In the genomic region with DNA sequence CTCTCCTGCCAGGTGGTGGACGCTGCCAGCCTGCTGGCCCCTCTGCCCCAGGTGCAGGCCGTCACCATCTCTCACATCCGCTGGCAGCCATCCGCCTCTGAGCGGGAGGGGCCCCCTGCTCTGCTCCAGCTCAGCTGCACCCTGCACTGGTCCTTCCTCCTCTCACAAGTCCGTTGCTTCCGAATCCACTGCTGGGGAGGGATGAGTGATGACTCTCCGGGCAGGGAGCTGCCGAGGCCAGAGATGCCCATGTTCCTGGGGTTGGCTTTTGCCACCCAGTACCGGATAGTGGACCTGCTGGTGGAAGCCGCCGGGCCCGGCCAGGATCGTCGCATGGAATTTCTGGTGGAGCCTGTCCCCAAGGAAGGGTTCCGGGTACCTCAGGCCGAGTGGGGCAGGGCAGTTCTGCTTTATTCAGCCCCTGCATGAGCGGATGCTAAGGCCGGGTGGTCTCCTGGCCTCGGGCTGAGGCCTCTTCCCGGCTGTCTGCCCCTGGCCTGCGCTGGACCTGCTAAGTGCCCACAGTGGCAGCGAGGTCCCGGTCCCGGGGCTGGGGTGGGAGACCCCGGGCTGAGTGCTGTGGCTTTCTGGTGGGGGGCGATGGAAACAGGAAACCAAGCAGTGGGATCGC, we compare ENCODE assay signal across 16 cellular contexts. TPM values are rescaled to one million over a fixed set of nuclear protein-coding genes. Genes with fewer than 3 reads are reported as not detected.
DNase-seq lines count a peak whose midpoint lies in the region; ATAC-seq, FAIRE-seq and TF ChIP-seq lines count a peak whose summit lies in the region.
"Had no signal": no experiment of that assay in that cellular context is flagged by ENCODE, and none has a peak within 500 bp of the region (broad histone marks: within the 10 kb centered on the region; RNA-seq: fewer than 3 reads in every experiment).

No MANE protein-coding gene starts in this region.

- POLR2A ChIA-PET in GM12878 (lab: Charles Lee), result no interaction called here

- peaks cover 3% of the 10 kb centered on the region; the same call in 1 of the 2 replicates for H4K20me1 ChIP-seq in GM12878 (ENCODE audit: control insufficient read depth, insufficient read depth)

- peak; percentile 25 for DNase-seq in left ventricle myocardium superior
- no peak for DNase-seq in cardiac septum (ENCODE audit: low spot score)
- DNase-seq in GM12878 (ENCODE audit: low read depth, low spot score), result no peak
- DNase-seq in kidney, result peak; percentile 77
- DNase-seq in AG20443 (ENCODE audit: low spot score), result no peak
- DNase-seq: AML-193; Caco-2; CD8-positive, alpha-beta memory T cell; DND-41; GF-D8; HFFc6 had no signal

- no peak for TF ChIP-seq CTCF in GM12878 (IDR thresholded peaks at IDR 0.05 in 2 of 3, conservative IDR thresholded peaks at IDR 0.05 in 1 of 3; ENCODE audit: control insufficient read depth in 2 of 3, extremely low read depth in 1 of 3, insufficient read depth in 1 of 3, low read depth in 3 of 3, low read length in 3 of 3)
- TF ChIP-seq CTCF in kidney (IDR thresholded peaks at IDR 0.05; ENCODE audit: borderline replicate concordance, extremely low read depth, insufficient read depth), result no peak

- 87% methylated on average over 28 of the region's 28 CpGs for WGBS in GM12878 (ENCODE audit: insufficient coverage, insufficient replicate concordance, low lambda C conversion rate, missing lambda C conversion rate)

- no peaks in the 10 kb centered on the region for H3K27me3 ChIP-seq in GM12878 (replicated peaks in 1 of 2; ENCODE audit: control insufficient read depth in 2 of 2, insufficient read depth in 2 of 2, low read length in 1 of 2)
- H3K27me3 ChIP-seq: BLaER1 had no signal

- no peak overlapping the region for H2AFZ ChIP-seq in GM12878 (ENCODE audit: control insufficient read depth, low read depth, low read length)

- H3K9me3 ChIP-seq in GM12878 (replicated peaks; ENCODE audit: control insufficient read depth, insufficient read depth, low read length), result no peaks in the 10 kb centered on the region
- H3K9me3 ChIP-seq in kidney (ENCODE audit: control insufficient read depth in 1 of 2, low read length in 2 of 2), result no peaks in the 10 kb centered on the region
- H3K9me3 ChIP-seq: BLaER1, Caco-2, HAP-1 had no signal

- TF ChIP-seq RAD21 in GM12878 (IDR thresholded peaks at IDR 0.05; ENCODE audit: insufficient read depth, low read depth, low read length), result no peak

- FAIRE-seq in GM12878 (lab: Jason Lieb, UNC) (no peak), kidney (lab: Jason Lieb, UNC) (no peak)
- FAIRE-seq: H1 had no signal

- H3K4me1 ChIP-seq in GM12878 (ENCODE audit: control insufficient read depth, insufficient read depth, low read length) (no peaks in the 10 kb centered on the region), kidney (ENCODE audit: control insufficient read depth in 1 of 2, insufficient read depth in 1 of 2, low read depth in 1 of 2, low read length in 2 of 2) (peaks cover 0 to 4% of the 10 kb centered on the region in 2 donors)
- H3K4me1 ChIP-seq: Caco-2, HAP-1 had no signal

- H3K9ac ChIP-seq in GM12878 (ENCODE audit: control insufficient read depth, insufficient read depth, low read length) (no peak overlapping the region), kidney (ENCODE audit: low read length in 2 of 2) (no peak overlapping the region)
- H3K9ac ChIP-seq: BLaER1 had no signal

- RAD21 ChIA-PET in GM12878 (lab: Charles Lee; ENCODE audit: unreplicated experiment), result interaction anchor here (5.5 kb wide), 1 partner anchor 306 kb away, joined by 41 read pairs; no protein-coding TSS in a partner anchor

- no peak overlapping the region for H3K4me3 ChIP-seq in GM12878
- no peak overlapping the region for H3K4me3 ChIP-seq in kidney (ENCODE audit: low read length in 2 of 2)
- H3K4me3 ChIP-seq: BLaER1, HAP-1 had no signal

- TF ChIP-seq EP300 in GM12878 (IDR thresholded peaks at IDR 0.05; ENCODE audit: borderline replicate concordance in 1 of 2, control insufficient read depth in 1 of 2, low read depth in 2 of 2, low read length in 2 of 2), result no peak

- intact Hi-C loops in left ventricle myocardium superior (cut with micrococcal nuclease), result no loop called here
- intact Hi-C loops in cardiac septum (cut with DNase I), result loop anchor here (2.0 kb wide), 1 partner anchor 307 kb away; no protein-coding TSS in a partner anchor
- intact Hi-C loops in GM12878 (cut with micrococcal nuclease; ENCODE audit: unreplicated experiment), result no loop called here
- intact Hi-C loops in kidney (cut with DNase I), result no loop called here

- no peaks in the 10 kb centered on the region for H3K79me2 ChIP-seq in GM12878 (ENCODE audit: control insufficient read depth, insufficient read depth, low read length)

- no TSS peak for BruUV-seq in GM12878 (replicated peaks; lab: Mats Ljungman, UMichigan)

- H3K4me2 ChIP-seq in GM12878 (ENCODE audit: control insufficient read depth, insufficient read depth), result no peak overlapping the region
- H3K4me2 ChIP-seq: BLaER1 had no signal

- SMC1A ChIA-PET in GM12878 (lab: Charles Lee; ENCODE audit: uncharacterized antibody, unreplicated experiment), result no interaction called here

- peak; percentile 13; the same call in 1 of the 2 replicates for TF ChIP-seq POLR2A in GM12878 (IDR thresholded peaks at IDR 0.05; ENCODE audit: low read depth, low read length)

- CTCF ChIA-PET in GM12878 (lab: Yijun Ruan, JAX), result interaction anchor here (0.9 to 3.6 kb wide), 9 partner anchors 9 to 315 kb away, joined by 3 to 59 read pairs (median 4); a partner anchor contains a TSS

- no peak for ATAC-seq in left ventricle myocardium superior
- ATAC-seq in GM12878, result no peak
- ATAC-seq in HG03025 (IDR thresholded peaks at IDR 0.05; ENCODE audit: low FRiP score, unreplicated experiment), result no peak

- in situ Hi-C loops in GM12878 (cut with MboI), result no loop called here

- peaks cover 0 to 4% of the 10 kb centered on the region in 2 experiments; a peak in 3 of 4 replicates for H3K36me3 ChIP-seq in GM12878 (ENCODE audit: control insufficient read depth in 2 of 2, insufficient read depth in 2 of 2, low read length in 1 of 2)
- peaks cover 0 to 5% of the 10 kb centered on the region in 2 donors for H3K36me3 ChIP-seq in kidney (ENCODE audit: control insufficient read depth in 1 of 2, insufficient read depth in 2 of 2, low read length in 2 of 2)

- H3K27ac ChIP-seq in GM12878 (ENCODE audit: control insufficient read depth, insufficient read depth) (no peak overlapping the region), kidney (ENCODE audit: low read depth in 2 of 2, low read length in 2 of 2) (no peak overlapping the region)
- H3K27ac ChIP-seq: BLaER1, HL-60 had no signal

TF ChIP-seq in GM12878, 131 proteins besides CTCF, POLR2A, EP300 and RAD21 (continues in another document):
- TF ChIP-seq, protein P1, sequence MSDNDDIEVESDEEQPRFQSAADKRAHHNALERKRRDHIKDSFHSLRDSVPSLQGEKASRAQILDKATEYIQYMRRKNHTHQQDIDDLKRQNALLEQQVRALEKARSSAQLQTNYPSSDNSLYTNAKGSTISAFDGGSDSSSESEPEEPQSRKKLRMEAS (IDR thresholded peaks at IDR 0.05; ENCODE audit: low read depth, low read length), result no peak
- TF ChIP-seq, protein P2, sequence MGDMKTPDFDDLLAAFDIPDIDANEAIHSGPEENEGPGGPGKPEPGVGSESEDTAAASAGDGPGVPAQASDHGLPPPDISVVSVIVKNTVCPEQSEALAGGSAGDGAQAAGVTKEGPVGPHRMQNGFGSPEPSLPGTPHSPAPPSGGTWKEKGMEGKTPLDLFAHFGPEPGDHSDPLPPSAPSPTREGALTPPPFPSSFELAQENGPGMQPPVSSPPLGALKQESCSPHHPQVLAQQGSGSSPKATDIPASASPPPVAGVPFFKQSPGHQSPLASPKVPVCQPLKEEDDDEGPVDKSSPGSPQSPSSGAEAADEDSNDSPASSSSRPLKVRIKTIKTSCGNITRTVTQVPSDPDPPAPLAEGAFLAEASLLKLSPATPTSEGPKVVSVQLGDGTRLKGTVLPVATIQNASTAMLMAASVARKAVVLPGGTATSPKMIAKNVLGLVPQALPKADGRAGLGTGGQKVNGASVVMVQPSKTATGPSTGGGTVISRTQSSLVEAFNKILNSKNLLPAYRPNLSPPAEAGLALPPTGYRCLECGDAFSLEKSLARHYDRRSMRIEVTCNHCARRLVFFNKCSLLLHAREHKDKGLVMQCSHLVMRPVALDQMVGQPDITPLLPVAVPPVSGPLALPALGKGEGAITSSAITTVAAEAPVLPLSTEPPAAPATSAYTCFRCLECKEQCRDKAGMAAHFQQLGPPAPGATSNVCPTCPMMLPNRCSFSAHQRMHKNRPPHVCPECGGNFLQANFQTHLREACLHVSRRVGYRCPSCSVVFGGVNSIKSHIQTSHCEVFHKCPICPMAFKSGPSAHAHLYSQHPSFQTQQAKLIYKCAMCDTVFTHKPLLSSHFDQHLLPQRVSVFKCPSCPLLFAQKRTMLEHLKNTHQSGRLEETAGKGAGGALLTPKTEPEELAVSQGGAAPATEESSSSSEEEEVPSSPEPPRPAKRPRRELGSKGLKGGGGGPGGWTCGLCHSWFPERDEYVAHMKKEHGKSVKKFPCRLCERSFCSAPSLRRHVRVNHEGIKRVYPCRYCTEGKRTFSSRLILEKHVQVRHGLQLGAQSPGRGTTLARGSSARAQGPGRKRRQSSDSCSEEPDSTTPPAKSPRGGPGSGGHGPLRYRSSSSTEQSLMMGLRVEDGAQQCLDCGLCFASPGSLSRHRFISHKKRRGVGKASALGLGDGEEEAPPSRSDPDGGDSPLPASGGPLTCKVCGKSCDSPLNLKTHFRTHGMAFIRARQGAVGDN (IDR thresholded peaks at IDR 0.05), result no peak

RNA-seq across cellular contexts. Expression of a gene that starts 11.4 kb away (rescaled TPM):
- total RNA-seq in left ventricle myocardium superior, result 32.8 TPM
- 39.4 TPM for total RNA-seq in cardiac septum
- total RNA-seq in GM12878 (2013; cell fraction: nucleolus; rRNA removed), result 88.3 and 94.3 TPM in 2 replicates
- 7.0 and 10.0 TPM in 2 replicates for total RNA-seq in GM12878 (2014; rRNA removed)
- total RNA-seq in GM12878 (2014; rRNA removed; fragmentation: Illumina TruSeq; extraction: Trizol), result 7.2 and 8.4 TPM in 2 replicates
- total RNA-seq in GM12878 (2021), result 23.1 and 28.9 TPM in 2 replicates
- polyA plus RNA-seq in GM12878 (2011; ENCODE audit: low read depth), result 15.9 TPM
- polyA plus RNA-seq in GM12878 (2011; rRNA removed), result 13.1 and 16.5 TPM in 2 replicates
- 8.7 and 13.0 TPM in 2 replicates for polyA plus RNA-seq in GM12878 (2011; cell fraction: cytosol; rRNA removed)
- 223 and 259 TPM in 2 replicates for polyA plus RNA-seq in GM12878 (2011; cell fraction: nucleus; rRNA removed)
- 19.0 and 19.9 TPM in 2 replicates for polyA plus RNA-seq in GM12878 (2012)
- 1.9 and 5.1 TPM in 2 replicates for polyA plus RNA-seq in GM12878 (2014; fragmentation: Illumina TruSeq; extraction: Trizol)
- under 1 TPM; 0.18 to 0.35 TPM for polyA plus RNA-seq in GM12878 (2014; fragmentation: Nextera tagmentation; extraction: Ambion mirVana)
- 20.6 and 22.1 TPM in 2 replicates for polyA plus RNA-seq in GM12878 (2014; rRNA removed)
- polyA plus RNA-seq in GM12878 (2016; fragmentation: Nextera tagmentation; extraction: Ambion mirVana), result 10 to 100 TPM; 11.1 to 11.6 TPM
- polyA minus RNA-seq in GM12878 (2011; rRNA and poly(A)+ RNA removed), result 10.1 and 19.9 TPM in 2 replicates
- 5.1 and 8.4 TPM in 2 replicates for polyA minus RNA-seq in GM12878 (2011; cell fraction: cytosol; rRNA and poly(A)+ RNA removed)
- polyA minus RNA-seq in GM12878 (2011; cell fraction: nucleus; rRNA and poly(A)+ RNA removed), result 30.9 and 42.0 TPM in 2 replicates
- total RNA-seq in kidney, result 49.3 TPM
- polyA plus RNA-seq in kidney (ENCODE audit: insufficient read depth, low read depth, low replicate concordance), result 14.3 TPM

Comparison
In these comparisons a context has a peak if more than half of its experiments do, and no peak if none do; other contexts are left out.
1. DNase-seq: peak in left ventricle myocardium superior (single experiment) and kidney (single experiment); none in cardiac septum (single experiment), GM12878 (single experiment) and AG20443 (single experiment).